8 cellular contexts compared by ENCODE assay signal in the genomic region with DNA sequence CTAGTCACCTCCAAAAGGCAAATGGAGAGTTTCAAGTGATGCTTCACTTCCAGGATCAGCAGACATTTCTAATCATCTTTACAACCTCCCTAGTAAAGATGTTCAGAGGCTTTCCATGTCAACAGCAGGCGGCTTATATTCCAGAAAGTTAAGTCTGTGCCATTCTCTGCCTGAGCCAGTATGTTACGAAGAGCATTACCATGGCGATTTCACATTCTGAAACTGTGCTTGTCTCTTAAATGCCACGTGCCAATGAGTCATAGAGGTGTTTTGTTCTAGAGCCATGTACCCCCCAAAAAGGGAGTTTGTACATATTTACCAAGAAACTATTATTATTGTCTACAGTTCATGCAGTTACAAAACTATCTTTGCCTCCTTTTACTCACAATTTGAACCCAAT.
"Had no signal": no experiment of that assay in that cellular context is flagged by ENCODE, and none has a peak within 500 bp of the region (broad histone marks: within the 10 kb centered on the region; RNA-seq: fewer than 3 reads in every experiment).

No MANE protein-coding gene starts in this region.

- H3K36me3 ChIP-seq: HAP-1 had no signal

- H3K9me3 ChIP-seq: HAP-1 had no signal

- H3K27ac ChIP-seq: GM23248 had no signal

- H3K9ac ChIP-seq: GM23248 had no signal

- H3K27me3 Mint-ChIP-seq: IgD-negative memory B cell had no signal

- H3K4me3 Mint-ChIP-seq: HFFc6, IgD-negative memory B cell had no signal

- H3K36me3 Mint-ChIP-seq: IgD-negative memory B cell had no signal

- H3K4me3 ChIP-seq: GM23248, HAP-1 had no signal

- DNase-seq: GM23248, GOT3, H7, HFFc6 had no signal

- FAIRE-seq: HepG2 had no signal

- H3K27ac Mint-ChIP-seq: HFFc6, IgD-negative memory B cell had no signal

- H3K4me1 Mint-ChIP-seq: IgD-negative memory B cell had no signal

- H3K4me1 ChIP-seq: HAP-1 had no signal

- ATAC-seq: HCT116, HepG2 had no signal

- H2AFZ ChIP-seq: GM23248 had no signal
